ENCODE assay signal across 8 cellular contexts in genomic region chr11:134068829-134069425, GRCh38. TPM values are rescaled to one million over a fixed set of nuclear protein-coding genes. Genes with fewer than 3 reads are reported as not detected.
DNase-seq lines count a peak whose midpoint lies in the region; ATAC-seq, FAIRE-seq and TF ChIP-seq lines count a peak whose summit lies in the region.

JAM3 (plus strand) TSS chr11:134069072; CDS start chr11:134069084, 12 bp downstream.

- H3K79me2 ChIP-seq in neural cell (replicated peaks; ENCODE audit: insufficient read depth, low read length): peaks cover 40% of the 10 kb centered on the region

- H4K20me1 ChIP-seq in neural cell (ENCODE audit: insufficient read depth): no peaks in the 10 kb centered on the region

- peak within 1 kb of the TSS; percentile 84 for H3K4me2 ChIP-seq in neural cell (ENCODE audit: low read length)

- no peaks in the 10 kb centered on the region for H3K36me3 ChIP-seq in neural cell (ENCODE audit: insufficient read depth, low read length)

- no peak for FAIRE-seq in frontal cortex (lab: Jason Lieb, UNC)

- no peaks in the 10 kb centered on the region for H3F3A ChIP-seq in neural cell (ENCODE audit: insufficient read depth, low read length, poor library complexity, severe bottlenecking)

- H3K9me2 ChIP-seq in neural cell (ENCODE audit: insufficient read depth, low read length): no peaks in the 10 kb centered on the region

- H3K9ac ChIP-seq in neural cell (ENCODE audit: low read length): peak within 1 kb of the TSS; percentile 82

- no peaks in the 10 kb centered on the region for H3K27me3 ChIP-seq in neural cell (ENCODE audit: insufficient read depth, low read depth, low read length)

- peak; percentile 49 for TF ChIP-seq RAD21 in neural cell (conservative IDR thresholded peaks at IDR 0.05)

- no peaks in the 10 kb centered on the region for H3K9me3 ChIP-seq in neural cell (ENCODE audit: low read length)

- no peak for TF ChIP-seq CTCF in neural cell (IDR thresholded peaks at IDR 0.05; ENCODE audit: poor library complexity, severe bottlenecking)

- peak; percentile 98 for DNase-seq in COLO829 (ENCODE audit: low spot score)
- DNase-seq in Jurkat, Clone E6-1 (ENCODE audit: low read depth, low spot score): peak; percentile 89
- DNase-seq in SIG-M5 treated with dmso at 0.1 percent for 504 hours (lab: John Stamatoyannopoulos, UW; ENCODE audit: unreplicated experiment): peak; percentile 58
- peak; percentile 96 for DNase-seq in activated naive CD4-positive, alpha-beta T cell treated with Interleukin-2 at 50 U/mL for 16 hours
- peak; percentile 96 to 97 for DNase-seq in frontal cortex (ENCODE audit: low spot score in 2 of 2)
- DNase-seq in stimulated activated naive CD8-positive, alpha-beta T cell treated with anti-CD3 and anti-CD28 coated beads, Interleukin-15, Interleukin-2, amounts not matched to agents 100 U/mL and 50 U/mL, for 24 hours: peak; percentile 98

- peak within 1 kb of the TSS; percentile 81 for H3K27ac ChIP-seq in neural cell (ENCODE audit: low read length)

- TF ChIP-seq EP300 in neural cell (conservative IDR thresholded peaks at IDR 0.05; ENCODE audit: poor library complexity, severe bottlenecking): peak; percentile 33

- peak; percentile 78 for ATAC-seq in GM21515 (IDR thresholded peaks at IDR 0.05; ENCODE audit: unreplicated experiment)
- ATAC-seq in stimulated activated naive CD8-positive, alpha-beta T cell treated with anti-CD3 and anti-CD28 coated beads, Interleukin-15, Interleukin-2, amounts not matched to agents 100 U/mL and 50 U/mL, for 24 hours: peak; percentile 95

- peak within 1 kb of the TSS; percentile 41 for H2AFZ ChIP-seq in neural cell (ENCODE audit: low read depth, low read length)

- peak within 1 kb of the TSS; percentile 70 for H3K4me3 ChIP-seq in Jurkat, Clone E6-1 (ENCODE audit: low read length)
- peak within 1 kb of the TSS; percentile 83 for H3K4me3 ChIP-seq in neural cell (ENCODE audit: low read length)

TF ChIP-seq in neural cell, 6 proteins besides CTCF, POLR2A, EP300 and RAD21:
- TF ChIP-seq SMC3 (conservative IDR thresholded peaks at IDR 0.05; ENCODE audit: poor library complexity) (peak; percentile 44), POLR2AphosphoS5 (IDR thresholded peaks at IDR 0.05) (peak; percentile 93), REST (IDR thresholded peaks at IDR 0.05; ENCODE audit: borderline replicate concordance) (peak; percentile 53), TAF1 (IDR thresholded peaks at IDR 0.05; ENCODE audit: low read depth) (peak; percentile 72), MXI1 (conservative IDR thresholded peaks at IDR 0.05; ENCODE audit: poor library complexity, severe bottlenecking) (peak; percentile 98), EZH2 (IDR thresholded peaks at IDR 0.05; ENCODE audit: borderline replicate concordance, insufficient read depth, low read length, poor library complexity, severe bottlenecking) (no peak)
TF ChIP-seq in neural cell: peak in this region for 5.

RNA-seq across cellular contexts. Expression of gene JAM3, which starts in this region (rescaled TPM):
- 42.8 TPM for polyA plus RNA-seq in Jurkat, Clone E6-1 (2012; ENCODE audit: insufficient read depth, insufficient read length)
- total RNA-seq in frontal cortex: 39.5 TPM
- 46.1 and 58.5 TPM in 2 replicates for polyA plus RNA-seq in neural cell
- polyA minus RNA-seq in neural cell: 67.8 and 69.1 TPM in 2 replicates

Comparison
In these comparisons a context has a peak if more than half of its experiments do, and no peak if none do; other contexts are left out.
1. Peak in every context shown above with its lines: DNase-seq, ATAC-seq, H3K4me3 ChIP-seq and H3K27ac ChIP-seq.